Comparison of ENCODE assay signal across 8 cellular contexts in the genomic region with DNA sequence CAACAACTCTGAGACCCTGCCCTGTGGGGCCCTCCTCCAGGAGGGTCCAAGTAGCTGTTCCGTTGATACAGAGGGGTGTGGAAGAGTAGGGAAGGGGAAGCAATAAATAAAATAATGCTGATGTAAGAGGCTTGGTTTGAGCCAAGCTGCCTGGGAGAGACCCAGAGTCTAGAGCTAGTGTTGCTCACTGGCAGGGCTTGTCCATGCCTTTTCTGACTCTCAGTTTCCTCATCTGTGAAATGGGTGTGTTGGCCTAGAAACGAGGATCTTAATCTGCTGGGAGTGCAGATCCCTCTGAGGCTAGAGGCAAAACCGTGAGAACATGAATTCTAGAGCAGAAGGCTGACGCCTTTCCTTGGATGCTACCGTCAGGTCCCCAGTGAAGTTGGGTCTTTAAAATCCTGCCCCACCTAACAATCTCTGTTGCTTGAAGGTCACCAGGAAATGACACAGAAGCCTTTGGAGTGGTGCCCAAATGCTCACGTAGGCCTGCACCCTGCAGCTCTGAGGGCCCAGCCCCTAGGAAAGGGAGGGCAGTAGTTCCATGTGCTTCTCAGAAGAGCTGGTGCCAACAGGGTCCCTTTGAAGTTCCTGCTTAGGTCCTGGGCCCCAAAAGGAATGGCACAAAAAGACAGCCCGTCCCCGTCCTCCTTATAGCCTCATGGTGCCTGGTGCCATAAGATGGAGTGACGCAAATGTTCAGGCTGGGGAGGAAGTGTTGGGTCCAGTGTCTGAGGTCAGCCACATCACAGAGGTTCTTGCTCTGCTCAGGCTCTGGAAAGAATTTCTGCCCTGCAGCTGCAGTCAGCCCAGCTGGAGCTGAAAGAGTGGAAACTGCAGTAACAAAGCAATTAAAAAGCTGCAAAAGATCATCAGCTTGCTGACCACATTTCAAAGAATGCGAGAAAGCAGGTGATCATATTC.
A peak's percentile ranks its signal among the peaks of the same experiment; 100 is the strongest.
DNase-seq lines count a peak whose midpoint lies in the region; ATAC-seq and TF ChIP-seq lines count a peak whose summit lies in the region.

No MANE protein-coding gene starts in this region.

- H3K79me1 ChIP-seq in trophoblast cell (ENCODE audit: low read length): peaks cover 7% of the 10 kb centered on the region

- POLR2A ChIA-PET in Panc1 (lab: Charles Lee): no interaction called here

- no peak overlapping the region for H3K18ac ChIP-seq in trophoblast cell (ENCODE audit: low read length)

- no peak for TF ChIP-seq POLR2A in suprapubic skin (IDR thresholded peaks at IDR 0.05)

- peak; percentile 84 for DNase-seq in ELR (ENCODE audit: low read depth)
- no peak for DNase-seq in Panc1 (ENCODE audit: low read depth, low spot score)
- DNase-seq in epithelial cell of prostate (ENCODE audit: low read depth, low spot score): no peak
- peak; percentile 83 to 88 for DNase-seq in trophoblast cell
- DNase-seq in GM03348 (ENCODE audit: low spot score): no peak
- no peak for DNase-seq in suprapubic skin (ENCODE audit: low spot score in 2 of 2)

- no peak overlapping the region for H2AFZ ChIP-seq in trophoblast cell (ENCODE audit: insufficient read depth, low read length, poor library complexity)

- H3K4me2 ChIP-seq in trophoblast cell (ENCODE audit: low read length): no peak overlapping the region

- in situ Hi-C loops in Panc1 (cut with HindIII; ENCODE audit: low pct_unique_long_range_greater_than_20kb, low sequenced_read_pairs): no loop called here

- intact Hi-C loops in Panc1 (cut with micrococcal nuclease; ENCODE audit: unreplicated experiment): no loop called here

- BruUV-seq in Panc1 (replicated peaks; lab: Mats Ljungman, UMichigan): no TSS peak

- peak overlapping the region; percentile 17 for H2AK5ac ChIP-seq in trophoblast cell (ENCODE audit: low read length)

- TF ChIP-seq EP300 in suprapubic skin (IDR thresholded peaks at IDR 0.05): no peak

- TF ChIP-seq CTCF in Panc1 (IDR thresholded peaks at IDR 0.05) (no peak), suprapubic skin (IDR thresholded peaks at IDR 0.05) (no peak)

- ATAC-seq in Panc1 (peak; percentile 53), GM19035 (IDR thresholded peaks at IDR 0.05; ENCODE audit: unreplicated experiment) (no peak), HG03342 (IDR thresholded peaks at IDR 0.05; ENCODE audit: unreplicated experiment) (no peak)

- H3K4me3 ChIP-seq in Panc1 (ENCODE audit: low read depth in 2 of 2, low read length in 2 of 2): no peak overlapping the region
- no peak overlapping the region for H3K4me3 ChIP-seq in trophoblast cell (ENCODE audit: low read depth, low read length)
- H3K4me3 ChIP-seq in suprapubic skin: no peak overlapping the region

- H3K36me3 ChIP-seq in Panc1 (ENCODE audit: control insufficient read depth, insufficient read depth, low read length): no peaks in the 10 kb centered on the region
- H3K36me3 ChIP-seq in trophoblast cell (ENCODE audit: control insufficient read depth in 1 of 2, insufficient read depth in 2 of 2, low read length in 2 of 2): no peaks in the 10 kb centered on the region
- no peaks in the 10 kb centered on the region for H3K36me3 ChIP-seq in suprapubic skin

- H3K23ac ChIP-seq in trophoblast cell (ENCODE audit: low read length): no peak overlapping the region

- H4K91ac ChIP-seq in trophoblast cell (ENCODE audit: low read depth, low read length): no peak overlapping the region

- H4K12ac ChIP-seq in trophoblast cell (ENCODE audit: low read depth, low read length): no peak overlapping the region

- H3K9ac ChIP-seq in trophoblast cell (ENCODE audit: low read length): no peak overlapping the region

- H3K14ac ChIP-seq in trophoblast cell (ENCODE audit: low read length): no peak overlapping the region

- CTCF ChIA-PET in Panc1 (lab: Charles Lee): no interaction called here

- H3K27ac ChIP-seq in Panc1 (ENCODE audit: low read length) (peak overlapping the region; percentile 63), epithelial cell of prostate (peak overlapping the region; percentile 17), trophoblast cell (ENCODE audit: low read depth, low read length) (no peak overlapping the region), suprapubic skin (no peak overlapping the region)

- peaks cover 4% of the 10 kb centered on the region for H3K79me2 ChIP-seq in trophoblast cell (ENCODE audit: control insufficient read depth, insufficient read depth, low read length, poor library complexity)

- H3K4me1 ChIP-seq in Panc1 (ENCODE audit: control insufficient read depth, insufficient read depth, low read length): peaks cover 9% of the 10 kb centered on the region
- peaks cover 8 to 19% of the 10 kb centered on the region in 2 experiments for H3K4me1 ChIP-seq in trophoblast cell (ENCODE audit: control insufficient read depth in 1 of 2, insufficient read depth in 2 of 2, low read length in 2 of 2)
- peaks cover 17% of the 10 kb centered on the region for H3K4me1 ChIP-seq in suprapubic skin

- WGBS in trophoblast cell (ENCODE audit: extremely low coverage, insufficient coverage, insufficient read length): no CpG with 5 or more reads among the region's 10 CpGs
- 80% methylated on average over 7 of the region's 10 CpGs for whole genome bisulfite sequencing in suprapubic skin

- H3K9me3 ChIP-seq in Panc1 (ENCODE audit: control insufficient read depth, insufficient read depth, low read depth, low read length): no peaks in the 10 kb centered on the region
- H3K9me3 ChIP-seq in trophoblast cell (ENCODE audit: insufficient read depth, low read depth, low read length): no peaks in the 10 kb centered on the region
- H3K9me3 ChIP-seq in suprapubic skin: no peaks in the 10 kb centered on the region

- no peak overlapping the region for H2BK5ac ChIP-seq in trophoblast cell (ENCODE audit: low read depth, low read length, poor library complexity)

- H4K8ac ChIP-seq in trophoblast cell (ENCODE audit: low read depth, low read length): no peak overlapping the region

- H2BK120ac ChIP-seq in trophoblast cell (ENCODE audit: insufficient read depth, low read length, poor library complexity): no peak overlapping the region

- H2BK12ac ChIP-seq in trophoblast cell (ENCODE audit: low read length): no peak overlapping the region

- H3K27me3 ChIP-seq in Panc1 (ENCODE audit: control insufficient read depth, insufficient read depth, low read length) (no peaks in the 10 kb centered on the region), trophoblast cell (ENCODE audit: insufficient read depth, low read length) (no peaks in the 10 kb centered on the region), suprapubic skin (no peaks in the 10 kb centered on the region)

- no peak overlapping the region for H3K4ac ChIP-seq in trophoblast cell (ENCODE audit: low read depth, low read length)

Comparison
In these comparisons a context has a peak if more than half of its experiments do, and no peak if none do; other contexts are left out.
1. DNase-seq: peak in ELR (single experiment) and trophoblast cell (2 of 2); none in Panc1 (single experiment), epithelial cell of prostate (single experiment), GM03348 (single experiment) and suprapubic skin (0 of 2).
2. H3K27ac ChIP-seq: peak in Panc1 (single experiment) and epithelial cell of prostate (single experiment); none in trophoblast cell (single experiment) and suprapubic skin (single experiment).